In genomic region chr7:128919241-128919640, GRCh38 we compare ENCODE assay signal across 25 cellular contexts. TPM values are rescaled to one million over a fixed set of nuclear protein-coding genes. Genes with fewer than 3 reads are reported as not detected.
"Had no signal": no experiment of that assay in that cellular context is flagged by ENCODE, and none has a peak within 500 bp of the region (broad histone marks: within the 10 kb centered on the region; RNA-seq: fewer than 3 reads in every experiment).

No MANE protein-coding gene starts in this region.

- DNase-seq: activated B cell treated with CpG ODN at 0.5 μM for 24 hours; activated CD4-positive, alpha-beta T cell treated with anti-CD3 and anti-CD28 coated beads for 4 hours; activated CD4-positive, alpha-beta T cell treated with anti-CD3 and anti-CD28 coated beads, Interleukin-2, amount 50 U/mL, for 4 hours; activated gamma-delta T cell; activated naive CD4-positive, alpha-beta T cell treated with anti-CD3 and anti-CD28 coated beads, Interleukin-2, amount 10 ng/mL, durations not matched to agents 7 days and 5 days; activated naive CD8-positive, alpha-beta T cell treated with anti-CD3 and anti-CD28 coated beads, Interleukin-2, amount 10 ng/mL, durations not matched to agents 7 days and 5 days; cortex of kidney; effector memory CD8-positive, alpha-beta T cell; erythroblast; gastrocnemius medialis; glutamatergic neuron; left ventricle myocardium inferior; small intestine; stimulated activated CD4-positive, alpha-beta T cell treated with anti-CD3 and anti-CD28 coated beads, Interleukin-1b, Interleukin-23, amount 100 ng/mL, for 48 hours; stimulated activated CD4-positive, alpha-beta T cell treated with anti-CD3 and anti-CD28 coated beads, Interleukin-4, amount 100 ng/mL, for 4 hours; stimulated activated CD8-positive, alpha-beta memory T cell treated with anti-CD3 and anti-CD28 coated beads, Interleukin-4, amount 100 ng/mL, for 48 hours had no signal

- H3K9me3 Mint-ChIP-seq: activated B cell treated with CpG ODN at 0.5 μM for 24 hours; activated naive CD4-positive, alpha-beta T cell treated with anti-CD3 and anti-CD28 coated beads, Interleukin-2, amount 10 ng/mL, durations not matched to agents 7 days and 5 days; activated naive CD8-positive, alpha-beta T cell treated with anti-CD3 and anti-CD28 coated beads, Interleukin-2, amount 10 ng/mL, durations not matched to agents 7 days and 5 days; effector memory CD8-positive, alpha-beta T cell; nephron; stimulated activated memory B cell treated with anti-CD40 and anti-IgM and Interleukin-4, amounts not matched to agents 10 μg/mL and 1 μg/mL and 100 μg/mL, for 72 hours; stimulated activated naive CD8-positive, alpha-beta T cell treated with anti-CD3 and anti-CD28 coated beads, Interleukin-15, amount 100 ng/mL, for 72 hours; T-helper 2 cell treated with Interferon-gamma antibody and Interleukin-4, amounts not matched to agents 5 μg/mL and 100 μg/mL, for 36 hours had no signal

- H3K36me3 Mint-ChIP-seq: activated naive CD4-positive, alpha-beta T cell treated with anti-CD3 and anti-CD28 coated beads, Interleukin-2, amount 10 ng/mL, durations not matched to agents 7 days and 5 days; activated naive CD8-positive, alpha-beta T cell treated with anti-CD3 and anti-CD28 coated beads, Interleukin-2, amount 10 ng/mL, durations not matched to agents 7 days and 5 days; brain; stimulated activated memory B cell treated with anti-CD40 and anti-IgM and Interleukin-4, amounts not matched to agents 10 μg/mL and 1 μg/mL and 100 μg/mL, for 72 hours had no signal

- H3K9me3 ChIP-seq: ascending aorta, gastrocnemius medialis, left ventricle myocardium inferior, right lobe of liver had no signal

- ATAC-seq: effector memory CD8-positive, alpha-beta T cell; gastrocnemius medialis; right lobe of liver; stimulated activated memory B cell treated with anti-CD40 and anti-IgM and Interleukin-4, amounts not matched to agents 10 μg/mL and 1 μg/mL and 100 μg/mL, for 72 hours; stimulated activated naive CD8-positive, alpha-beta T cell treated with anti-CD3 and anti-CD28 coated beads, Interleukin-15, amount 100 ng/mL, for 72 hours had no signal

- H3K27ac Mint-ChIP-seq: activated B cell treated with CpG ODN at 0.5 μM for 24 hours; activated naive CD4-positive, alpha-beta T cell treated with anti-CD3 and anti-CD28 coated beads, Interleukin-2, amount 10 ng/mL, durations not matched to agents 7 days and 5 days; activated naive CD8-positive, alpha-beta T cell treated with anti-CD3 and anti-CD28 coated beads, Interleukin-2, amount 10 ng/mL, durations not matched to agents 7 days and 5 days; effector memory CD8-positive, alpha-beta T cell; nephron; stimulated activated memory B cell treated with anti-CD40 and anti-IgM and Interleukin-4, amounts not matched to agents 10 μg/mL and 1 μg/mL and 100 μg/mL, for 72 hours; stimulated activated naive CD8-positive, alpha-beta T cell treated with anti-CD3 and anti-CD28 coated beads, Interleukin-15, amount 100 ng/mL, for 72 hours; T-helper 2 cell treated with Interferon-gamma antibody and Interleukin-4, amounts not matched to agents 5 μg/mL and 100 μg/mL, for 36 hours had no signal

- H3K4me1 ChIP-seq: right lobe of liver had no signal

- H3K27me3 ChIP-seq: ascending aorta, right lobe of liver had no signal

- H3K36me3 ChIP-seq: ascending aorta, cardiac muscle cell, gastrocnemius medialis, left ventricle myocardium inferior, right lobe of liver had no signal

- H3K4me3 ChIP-seq: ascending aorta, cardiac muscle cell, gastrocnemius medialis, left ventricle myocardium inferior, lung, right lobe of liver had no signal

- H3K4me3 Mint-ChIP-seq: activated B cell treated with CpG ODN at 0.5 μM for 24 hours; activated naive CD4-positive, alpha-beta T cell treated with anti-CD3 and anti-CD28 coated beads, Interleukin-2, amount 10 ng/mL, durations not matched to agents 7 days and 5 days; activated naive CD8-positive, alpha-beta T cell treated with anti-CD3 and anti-CD28 coated beads, Interleukin-2, amount 10 ng/mL, durations not matched to agents 7 days and 5 days; brain; effector memory CD8-positive, alpha-beta T cell; nephron; stimulated activated memory B cell treated with anti-CD40 and anti-IgM and Interleukin-4, amounts not matched to agents 10 μg/mL and 1 μg/mL and 100 μg/mL, for 72 hours; stimulated activated naive CD8-positive, alpha-beta T cell treated with anti-CD3 and anti-CD28 coated beads, Interleukin-15, amount 100 ng/mL, for 72 hours; T-helper 2 cell treated with Interferon-gamma antibody and Interleukin-4, amounts not matched to agents 5 μg/mL and 100 μg/mL, for 36 hours had no signal

- H3K27ac ChIP-seq: ascending aorta, cardiac muscle cell, gastrocnemius medialis, left ventricle myocardium inferior, right lobe of liver had no signal

RNA-seq across cellular contexts. Expression of gene IRF5, which starts 18.5 kb away (rescaled TPM):
- total RNA-seq: ascending aorta, cardiac muscle cell had no signal
- polyA plus RNA-seq: cardiac muscle cell had no signal
